Comparison of ENCODE assay signal across 9 cellular contexts in the genomic region with DNA sequence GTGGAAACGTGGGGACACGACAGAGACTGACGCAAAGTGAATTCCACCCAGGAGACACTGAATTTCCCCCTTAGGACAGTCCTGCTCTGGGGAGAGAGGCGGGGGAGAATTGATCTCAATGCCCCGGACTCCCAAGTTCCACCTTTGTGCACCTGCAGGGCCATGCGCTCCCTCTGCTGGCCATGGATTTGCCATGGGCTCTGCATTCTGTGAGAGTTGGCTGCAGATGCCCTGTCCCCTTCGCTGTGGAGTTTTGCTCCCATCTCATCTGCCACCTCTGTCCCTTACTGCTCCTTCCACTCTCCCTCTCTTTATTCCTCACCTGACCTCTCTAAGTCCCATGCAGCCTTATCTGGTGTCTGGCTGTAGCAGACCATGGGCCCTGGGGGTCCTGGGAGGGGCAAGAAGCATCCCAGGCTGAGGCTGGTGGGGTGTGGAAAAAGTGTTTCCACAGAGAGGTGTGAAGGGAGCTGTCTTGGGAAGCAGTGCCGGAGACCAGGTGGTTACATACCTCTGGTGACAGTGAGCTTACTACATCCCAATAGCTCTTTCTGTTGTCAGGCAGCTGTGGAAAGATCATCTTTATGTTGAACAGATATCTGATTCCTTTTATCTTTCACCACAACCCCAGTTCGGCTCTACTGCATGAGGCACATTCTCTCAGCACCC. TPM values are rescaled to one million over a fixed set of nuclear protein-coding genes. Genes with fewer than 3 reads are reported as not detected.
DNase-seq lines count a peak whose midpoint lies in the region; ATAC-seq, FAIRE-seq and TF ChIP-seq lines count a peak whose summit lies in the region.
"Had no signal": no experiment of that assay in that cellular context is flagged by ENCODE, and none has a peak within 500 bp of the region (broad histone marks: within the 10 kb centered on the region; RNA-seq: fewer than 3 reads in every experiment).

No MANE protein-coding gene starts in this region.

- H3K36me3 Mint-ChIP-seq in activated naive CD8-positive, alpha-beta T cell treated with anti-CD3 and anti-CD28 coated beads for 36 hours = no peaks in the 10 kb centered on the region

- DNase-seq in DMS153 treated with DMSO at 0.1 percent for 48 hours (lab: John Stamatoyannopoulos, UW; ENCODE audit: unreplicated experiment) = peak; percentile 32
- peak; percentile 17 for DNase-seq in Jurkat, Clone E6-1 (ENCODE audit: low read depth, low spot score)
- peak; percentile 18 for DNase-seq in activated naive CD8-positive, alpha-beta T cell treated with anti-CD3 and anti-CD28 coated beads for 36 hours
- no peak for DNase-seq in kidney
- DNase-seq in NCI-H774 (lab: John Stamatoyannopoulos, UW) = no peak
- no peak for DNase-seq in spleen

- H3K9me3 Mint-ChIP-seq in activated naive CD8-positive, alpha-beta T cell treated with anti-CD3 and anti-CD28 coated beads for 36 hours = no peaks in the 10 kb centered on the region

- H3K4me3 Mint-ChIP-seq in activated naive CD8-positive, alpha-beta T cell treated with anti-CD3 and anti-CD28 coated beads for 36 hours = no peak overlapping the region

- 39 to 44% (median 40%) methylated on average over 9 of the region's 9 CpGs for WGBS in spleen, 5 donors

- H3K4me1 ChIP-seq in kidney (ENCODE audit: control insufficient read depth in 1 of 2, insufficient read depth in 1 of 2, low read depth in 1 of 2, low read length in 2 of 2) (no peaks in the 10 kb centered on the region), spleen (no peaks in the 10 kb centered on the region)

- no peaks in the 10 kb centered on the region for H3K9me3 ChIP-seq in kidney (ENCODE audit: control insufficient read depth in 1 of 2, low read length in 2 of 2)
- H3K9me3 ChIP-seq in spleen = no peaks in the 10 kb centered on the region

- intact Hi-C loops in kidney (cut with DNase I) = loop anchor here (10.0 kb wide), 1 partner anchor 183 kb away; no protein-coding TSS in a partner anchor
- intact Hi-C loops in spleen (cut with DNase I; ENCODE audit: low total_unique reads) = loop anchor here (10.0 kb wide), 1 partner anchor 173 kb away; no protein-coding TSS in a partner anchor

- TF ChIP-seq CTCF in kidney (IDR thresholded peaks at IDR 0.05; ENCODE audit: borderline replicate concordance, extremely low read depth, insufficient read depth) (peak; percentile 71), spleen (IDR thresholded peaks at IDR 0.05 in 8 of 11, conservative IDR thresholded peaks at IDR 0.05 in 3 of 11) (peak in 3 of 11 experiments; percentile 9 to 24 (median 22))

- peaks cover 0 to 70% (median 6%) of the 10 kb centered on the region in 7 donors for H3K27me3 ChIP-seq in spleen (replicated peaks in 1 of 7)

- no peak overlapping the region for H3K9ac ChIP-seq in kidney (ENCODE audit: low read length in 2 of 2)

- peaks cover 25% of the 10 kb centered on the region for H3K27me3 Mint-ChIP-seq in activated naive CD8-positive, alpha-beta T cell treated with anti-CD3 and anti-CD28 coated beads for 36 hours

- FAIRE-seq in kidney (lab: Jason Lieb, UNC) = no peak

- H3K27ac Mint-ChIP-seq in activated naive CD8-positive, alpha-beta T cell treated with anti-CD3 and anti-CD28 coated beads for 36 hours = no peak overlapping the region

- H3K27ac ChIP-seq in kidney (ENCODE audit: low read depth in 2 of 2, low read length in 2 of 2) (no peak overlapping the region), spleen (no peak overlapping the region)

- H3K36me3 ChIP-seq in kidney (ENCODE audit: control insufficient read depth in 1 of 2, insufficient read depth in 2 of 2, low read length in 2 of 2) (no peaks in the 10 kb centered on the region), spleen (no peaks in the 10 kb centered on the region)

- H3K4me3 ChIP-seq in Jurkat, Clone E6-1 (ENCODE audit: low read length) = no peak overlapping the region
- H3K4me3 ChIP-seq in kidney (ENCODE audit: low read length in 2 of 2) (no peak overlapping the region), spleen (no peak overlapping the region)

- H3K4me1 Mint-ChIP-seq in activated naive CD8-positive, alpha-beta T cell treated with anti-CD3 and anti-CD28 coated beads for 36 hours = peaks cover 5% of the 10 kb centered on the region

- no peak for TF ChIP-seq POLR2A in spleen (IDR thresholded peaks at IDR 0.05)

- ATAC-seq in GM21825 (IDR thresholded peaks at IDR 0.05; ENCODE audit: unreplicated experiment) (no peak), GM18498 (IDR thresholded peaks at IDR 0.05; ENCODE audit: unreplicated experiment) (no peak)

RNA-seq across cellular contexts. Expression of a gene that starts 14.3 kb away (rescaled TPM):
- polyA plus RNA-seq in Jurkat, Clone E6-1 (2012; ENCODE audit: insufficient read depth, insufficient read length) = not detected
- not detected for total RNA-seq in activated naive CD8-positive, alpha-beta T cell treated with anti-CD3 and anti-CD28 coated beads for 36 hours
- total RNA-seq in kidney (not detected), spleen (not detected)
- polyA plus RNA-seq in kidney (ENCODE audit: insufficient read depth, low read depth, low replicate concordance) (0.75 TPM), spleen (not detected)
- polyA plus RNA-seq: esophagus had no signal

Comparison
In these comparisons a context has a peak if more than half of its experiments do, and no peak if none do; other contexts are left out.
1. DNase-seq: peak in DMS153 treated with DMSO at 0.1 percent for 48 hours (single experiment), Jurkat, Clone E6-1 (single experiment) and activated naive CD8-positive, alpha-beta T cell treated with anti-CD3 and anti-CD28 coated beads for 36 hours (single experiment); none in kidney (single experiment), NCI-H774 (single experiment) and spleen (single experiment).